In the genomic region with DNA sequence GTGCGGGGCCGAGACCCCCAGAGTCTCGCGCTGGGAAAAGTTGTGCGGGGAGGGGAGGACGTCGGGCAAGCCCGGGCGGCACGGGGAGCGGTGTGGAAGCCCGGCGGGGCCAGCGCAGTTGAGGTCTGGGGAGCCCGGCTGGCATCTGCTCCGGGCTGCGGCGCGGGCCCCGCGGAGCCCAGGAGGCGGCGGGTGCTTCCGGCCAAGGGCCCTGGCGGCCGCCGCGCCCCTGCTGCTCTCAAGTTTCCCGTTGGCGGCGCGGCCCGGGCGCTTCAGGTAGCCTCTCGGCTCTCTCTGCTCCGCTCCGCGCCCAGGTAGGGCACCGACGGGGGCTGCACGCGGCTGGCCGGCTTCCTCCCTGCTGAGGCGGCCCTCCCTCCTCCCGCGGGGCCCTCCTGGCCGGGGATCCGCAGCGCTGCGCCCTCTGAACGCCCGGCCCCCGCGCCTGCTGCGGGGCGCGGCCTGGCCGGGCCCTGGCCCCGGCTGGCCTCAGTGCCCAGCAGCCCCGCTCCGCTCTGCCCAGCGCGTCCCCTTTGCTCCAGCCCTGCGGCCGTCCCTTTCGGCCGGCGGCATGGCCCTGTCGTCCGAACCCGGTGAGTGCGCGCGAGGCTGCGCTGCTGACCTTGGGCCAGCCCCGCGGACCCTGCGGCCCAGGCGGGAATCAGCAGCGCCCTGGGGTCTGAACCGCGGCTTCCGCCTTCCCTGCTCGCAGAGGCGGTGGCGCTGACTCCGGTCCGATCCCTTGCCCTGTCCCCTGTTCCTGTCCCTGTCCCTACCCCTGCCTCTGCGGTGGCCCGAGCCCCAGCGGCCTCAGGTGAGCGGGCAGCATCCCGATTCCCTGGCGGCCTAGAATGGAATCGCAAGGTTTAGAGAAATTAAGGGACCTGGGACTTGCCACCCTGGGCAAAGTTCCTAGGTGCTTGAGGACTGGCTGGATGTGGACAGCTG, we compare ENCODE assay signal across 8 cellular contexts. TPM values are rescaled to one million over a fixed set of nuclear protein-coding genes. Genes with fewer than 3 reads are reported as not detected.
DNase-seq lines count a peak whose midpoint lies in the region; ATAC-seq, FAIRE-seq and TF ChIP-seq lines count a peak whose summit lies in the region.

No MANE protein-coding gene starts in this region.

- peak overlapping the region; percentile 54 to 78 (median 74) for H3K4me3 ChIP-seq in esophagus squamous epithelium
- H3K4me3 ChIP-seq in upper lobe of left lung = peak overlapping the region; percentile 26 to 72 (median 64)

- no peak for TF ChIP-seq EP300 in upper lobe of left lung (IDR thresholded peaks at IDR 0.05)

- FAIRE-seq in HTR-8/SVneo (lab: Jason Lieb, UNC) = no peak

- intact Hi-C loops in esophagus squamous epithelium (cut with DNase I) = no loop called here

- H3K27ac ChIP-seq in esophagus squamous epithelium = peak overlapping the region; percentile 78 to 97 (median 84)
- H3K27ac ChIP-seq in upper lobe of left lung = peak overlapping the region; percentile 84 to 93 (median 87)

- WGBS in esophagus squamous epithelium, 2 donors = 8 to 12% methylated on average over 6 to 11 of the region's 95 CpGs
- WGBS in upper lobe of left lung, 2 donors = 11 to 25% methylated on average over 11 to 35 of the region's 95 CpGs

- no peak for TF ChIP-seq POLR2A in esophagus squamous epithelium (IDR thresholded peaks at IDR 0.05)
- peak in 2 of 4 donors; percentile 40 to 43 for TF ChIP-seq POLR2A in upper lobe of left lung (IDR thresholded peaks at IDR 0.05)

- H3K27ac Mint-ChIP-seq in naive thymus-derived CD8-positive, alpha-beta T cell = peak overlapping the region; percentile 87 to 100 (median 94)

- POLR2A ChIA-PET in naive thymus-derived CD8-positive, alpha-beta T cell (lab: Charles Lee) = interaction anchor here (0.9 to 1.7 kb wide), 2 partner anchors 8 to 91 kb away, joined by 3 to 10 read pairs; a partner anchor contains a TSS

- in situ Hi-C loops in GM13977 (cut with MboI; ENCODE audit: low pct_unique_long_range_greater_than_20kb, low sequenced_read_pairs, unreplicated experiment) = no loop called here

- no peaks in the 10 kb centered on the region for H3K9me3 Mint-ChIP-seq in naive thymus-derived CD8-positive, alpha-beta T cell

- H3K4me1 Mint-ChIP-seq in naive thymus-derived CD8-positive, alpha-beta T cell = peaks cover 27 to 70% (median 57%) of the 10 kb centered on the region in 4 donors

- H3K4me1 ChIP-seq in esophagus squamous epithelium (peaks cover 15 to 52% (median 31%) of the 10 kb centered on the region in 3 donors), upper lobe of left lung (peaks cover 8 to 32% (median 23%) of the 10 kb centered on the region in 4 donors)

- H3K9me3 ChIP-seq in esophagus squamous epithelium (no peaks in the 10 kb centered on the region), upper lobe of left lung (no peaks in the 10 kb centered on the region)

- peak; percentile 75 to 84 for ATAC-seq in naive thymus-derived CD8-positive, alpha-beta T cell
- ATAC-seq in upper lobe of left lung (ENCODE audit: low FRiP score in 2 of 2) (peak; percentile 80 to 84), GM18909 (IDR thresholded peaks at IDR 0.05; ENCODE audit: poor library complexity, unreplicated experiment) (no peak)

- TF ChIP-seq CTCF in GM13977 (IDR thresholded peaks at IDR 0.05; ENCODE audit: extremely low read depth, insufficient read depth, missing control alignments) (peak; percentile 1), esophagus squamous epithelium (IDR thresholded peaks at IDR 0.05) (peak; percentile 42 to 85 (median 67)), upper lobe of left lung (IDR thresholded peaks at IDR 0.05) (peak; percentile 43 to 84 (median 68))

- peak overlapping the region; percentile 80 to 96 (median 90) for H3K4me3 Mint-ChIP-seq in naive thymus-derived CD8-positive, alpha-beta T cell

- peaks cover 0 to 34% (median 0%) of the 10 kb centered on the region in 4 donors for H3K27me3 ChIP-seq in esophagus squamous epithelium
- peaks cover 0 to 6% (median 0%) of the 10 kb centered on the region in 4 donors for H3K27me3 ChIP-seq in upper lobe of left lung

- H3K27me3 Mint-ChIP-seq in naive thymus-derived CD8-positive, alpha-beta T cell = no peaks in the 10 kb centered on the region

- no peaks in the 10 kb centered on the region for H3K36me3 Mint-ChIP-seq in naive thymus-derived CD8-positive, alpha-beta T cell

- DNase-seq in GM13977 (ENCODE audit: low spot score) (peak; percentile 69), NCI-H2107 (lab: John Stamatoyannopoulos, UW) (peak; percentile 60), activated T-helper 1 cell treated with Interleukin-2 at 50 U/mL for 16 hours (ENCODE audit: low read depth) (peak; percentile 41), esophagus squamous epithelium (lab: John Stamatoyannopoulos, UW) (no peak), upper lobe of left lung (peak; percentile 79 to 93), HTR-8/SVneo (ENCODE audit: insufficient read length, low spot score) (no peak)
- DNase-seq in naive thymus-derived CD8-positive, alpha-beta T cell = peak; percentile 27 to 77 (median 54)

- H3K36me3 ChIP-seq in esophagus squamous epithelium (no peaks in the 10 kb centered on the region), upper lobe of left lung (no peaks in the 10 kb centered on the region)

RNA-seq across cellular contexts. Expression of a gene that starts 4.3 kb away (rescaled TPM):
- total RNA-seq in esophagus squamous epithelium (10 to 100 TPM in 2 of 4 donors, 1 to 10 TPM in 2; 8.7 to 15.2 (median 9.8) TPM), upper lobe of left lung (10 to 100 TPM in 2 of 6 donors, 1 to 10 TPM in 4; 5.4 to 49.2 (median 9.3) TPM)
- total RNA-seq in naive thymus-derived CD8-positive, alpha-beta T cell = 10 to 100 TPM; 24.9 to 28.0 TPM
- 10 to 100 TPM in 2 of 3 donors, 1 to 10 TPM in 1; 4.3 to 14.2 (median 10.6) TPM for polyA plus RNA-seq in naive thymus-derived CD8-positive, alpha-beta T cell

Comparison
In these comparisons a context has a peak if more than half of its experiments do, and no peak if none do; other contexts are left out.
1. DNase-seq: peak in GM13977 (single experiment), NCI-H2107 (single experiment), activated T-helper 1 cell treated with Interleukin-2 at 50 U/mL for 16 hours (single experiment), naive thymus-derived CD8-positive, alpha-beta T cell (10 of 10) and upper lobe of left lung (2 of 2); none in esophagus squamous epithelium (single experiment) and HTR-8/SVneo (single experiment).
2. CTCF ChIP-seq: peak in every context shown above with its lines; median percentile 68 in upper lobe of left lung; 67 in esophagus squamous epithelium; 1 in GM13977.